1 cellular context compared by ENCODE assay signal in the genomic region with DNA sequence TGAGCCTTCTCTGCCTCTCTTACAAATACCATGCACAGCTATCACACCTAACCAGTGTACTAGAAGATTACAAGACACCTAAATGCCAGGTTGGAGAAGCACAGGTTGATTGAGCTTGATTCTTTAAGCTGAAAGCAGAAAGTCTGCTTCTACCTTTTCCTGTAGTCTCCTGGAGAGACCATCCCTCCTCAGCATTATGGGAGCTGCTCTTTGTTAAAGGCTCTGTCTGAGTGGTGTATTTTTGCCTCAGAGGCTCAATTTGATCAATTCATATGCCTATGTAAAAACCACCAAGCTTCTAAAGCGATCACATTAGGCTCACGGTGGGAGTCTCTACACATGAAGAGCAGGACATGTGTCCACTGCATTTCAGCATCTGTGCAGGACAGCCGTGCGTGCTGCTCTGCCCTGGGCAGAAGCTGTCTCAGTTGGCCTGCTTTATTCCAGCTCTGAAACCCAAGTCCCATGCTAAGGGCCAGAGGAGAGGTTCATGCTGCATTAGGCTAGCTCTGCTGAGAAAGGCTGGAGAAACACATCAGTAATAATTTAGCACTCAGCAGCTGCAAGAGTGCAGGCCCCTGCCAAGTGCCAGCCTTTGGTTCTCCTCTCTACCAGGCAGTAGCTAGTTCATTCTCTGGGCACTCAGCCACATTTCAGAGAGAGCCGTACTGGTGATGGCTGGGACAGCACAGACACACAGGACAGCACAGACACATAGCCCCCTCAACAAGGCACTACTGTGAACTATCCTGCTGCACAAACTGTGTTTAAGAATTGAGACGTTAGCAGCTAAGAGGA.
TF ChIP-seq lines count a peak whose summit lies in the region.

No MANE protein-coding gene starts in this region.

TF ChIP-seq in H1, 55 proteins besides CTCF, POLR2A, EP300 and RAD21:
- no peak for TF ChIP-seq RFX5 (IDR thresholded peaks at IDR 0.05; ENCODE audit: borderline replicate concordance, low read depth, low read length)
- TF ChIP-seq SP2 (IDR thresholded peaks at IDR 0.05; ENCODE audit: low read length): no peak
- no peak for TF ChIP-seq GTF2F1 (IDR thresholded peaks at IDR 0.05; ENCODE audit: borderline replicate concordance, low read depth, low read length)
- no peak for TF ChIP-seq CEBPB (IDR thresholded peaks at IDR 0.05; ENCODE audit: low read depth, low read length)
- TF ChIP-seq SUZ12 (IDR thresholded peaks at IDR 0.05; ENCODE audit: low read length): no peak
- TF ChIP-seq, protein P1, sequence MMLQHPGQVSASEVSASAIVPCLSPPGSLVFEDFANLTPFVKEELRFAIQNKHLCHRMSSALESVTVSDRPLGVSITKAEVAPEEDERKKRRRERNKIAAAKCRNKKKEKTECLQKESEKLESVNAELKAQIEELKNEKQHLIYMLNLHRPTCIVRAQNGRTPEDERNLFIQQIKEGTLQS (IDR thresholded peaks at IDR 0.05; ENCODE audit: insufficient read depth, low read depth, low read length): no peak
- no peak for TF ChIP-seq EGR1 (IDR thresholded peaks at IDR 0.05; ENCODE audit: borderline replicate concordance, low read depth, low read length)
- no peak for TF ChIP-seq SIN3A (conservative IDR thresholded peaks at IDR 0.05 in 1 of 2, IDR thresholded peaks at IDR 0.05 in 1 of 2; ENCODE audit: low read depth in 1 of 2, low read length in 2 of 2)
- TF ChIP-seq RBBP5 (IDR thresholded peaks at IDR 0.05; ENCODE audit: borderline replicate concordance, low read depth, low read length): no peak
- TF ChIP-seq TAF7 (optimal IDR thresholded peaks at IDR 0.05; ENCODE audit: borderline replicate concordance, low read depth, low read length): no peak
- TF ChIP-seq SP4 (IDR thresholded peaks at IDR 0.05; ENCODE audit: low read length): no peak
- TF ChIP-seq TCF12 (IDR thresholded peaks at IDR 0.05; ENCODE audit: low read depth, low read length): no peak
- TF ChIP-seq, protein P2, sequence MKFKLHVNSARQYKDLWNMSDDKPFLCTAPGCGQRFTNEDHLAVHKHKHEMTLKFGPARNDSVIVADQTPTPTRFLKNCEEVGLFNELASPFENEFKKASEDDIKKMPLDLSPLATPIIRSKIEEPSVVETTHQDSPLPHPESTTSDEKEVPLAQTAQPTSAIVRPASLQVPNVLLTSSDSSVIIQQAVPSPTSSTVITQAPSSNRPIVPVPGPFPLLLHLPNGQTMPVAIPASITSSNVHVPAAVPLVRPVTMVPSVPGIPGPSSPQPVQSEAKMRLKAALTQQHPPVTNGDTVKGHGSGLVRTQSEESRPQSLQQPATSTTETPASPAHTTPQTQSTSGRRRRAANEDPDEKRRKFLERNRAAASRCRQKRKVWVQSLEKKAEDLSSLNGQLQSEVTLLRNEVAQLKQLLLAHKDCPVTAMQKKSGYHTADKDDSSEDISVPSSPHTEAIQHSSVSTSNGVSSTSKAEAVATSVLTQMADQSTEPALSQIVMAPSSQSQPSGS (IDR thresholded peaks at IDR 0.05; ENCODE audit: low read length): no peak
- TF ChIP-seq, protein P3, sequence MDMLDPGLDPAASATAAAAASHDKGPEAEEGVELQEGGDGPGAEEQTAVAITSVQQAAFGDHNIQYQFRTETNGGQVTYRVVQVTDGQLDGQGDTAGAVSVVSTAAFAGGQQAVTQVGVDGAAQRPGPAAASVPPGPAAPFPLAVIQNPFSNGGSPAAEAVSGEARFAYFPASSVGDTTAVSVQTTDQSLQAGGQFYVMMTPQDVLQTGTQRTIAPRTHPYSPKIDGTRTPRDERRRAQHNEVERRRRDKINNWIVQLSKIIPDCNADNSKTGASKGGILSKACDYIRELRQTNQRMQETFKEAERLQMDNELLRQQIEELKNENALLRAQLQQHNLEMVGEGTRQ (IDR thresholded peaks at IDR 0.05; ENCODE audit: low read length): no peak
- no peak for TF ChIP-seq RXRA (IDR thresholded peaks at IDR 0.05; ENCODE audit: insufficient read depth, low read depth, low read length)
- TF ChIP-seq ASH2L (IDR thresholded peaks at IDR 0.05; ENCODE audit: low read length): no peak
- TF ChIP-seq JUND (IDR thresholded peaks at IDR 0.05; ENCODE audit: low read length): no peak
- TF ChIP-seq GABPA (IDR thresholded peaks at IDR 0.05; ENCODE audit: borderline replicate concordance, insufficient read depth, low read length): no peak
- TF ChIP-seq POU5F1 (IDR thresholded peaks at IDR 0.05; ENCODE audit: low read depth, low read length): no peak
